In the genomic region with DNA sequence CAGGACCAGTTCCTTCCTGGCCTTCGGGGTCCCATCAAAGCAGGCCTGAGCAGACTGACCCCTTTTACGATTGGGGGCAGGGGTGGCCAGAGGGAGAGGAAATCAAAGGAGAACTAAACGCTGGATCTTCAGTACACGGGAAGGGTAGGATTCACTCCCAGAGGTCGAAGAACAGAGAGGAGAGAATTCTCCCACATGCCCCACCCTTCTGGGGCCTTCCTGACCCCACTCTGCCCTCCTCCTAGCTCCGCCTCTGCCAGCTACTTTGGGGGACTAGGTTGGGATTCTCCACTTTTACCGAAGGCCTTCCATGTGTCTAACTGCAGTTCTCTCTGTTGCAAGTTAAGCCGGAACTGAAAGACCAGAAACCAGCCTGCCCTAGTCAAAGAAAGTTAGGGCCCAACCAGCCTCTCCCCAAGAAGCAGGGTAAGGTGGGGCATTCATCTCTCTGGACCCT, we compare ENCODE assay signal across 9 cellular contexts. TPM values are rescaled to one million over a fixed set of nuclear protein-coding genes. Genes with fewer than 3 reads are reported as not detected.
A peak's percentile ranks its signal among the peaks of the same experiment; 100 is the strongest.
DNase-seq lines count a peak whose midpoint lies in the region; TF ChIP-seq lines count a peak whose summit lies in the region.
"Had no signal": no experiment of that assay in that cellular context is flagged by ENCODE, and none has a peak within 500 bp of the region (broad histone marks: within the 10 kb centered on the region; RNA-seq: fewer than 3 reads in every experiment).

No MANE protein-coding gene starts in this region.

- H2AFZ ChIP-seq in MM.1S (ENCODE audit: low read length), result peak overlapping the region; percentile 12; the same call in 1 of the 2 replicates

- H3K27me3 ChIP-seq in DOHH2 (ENCODE audit: control insufficient read depth, low read length) (no peaks in the 10 kb centered on the region), MM.1S (replicated peaks; ENCODE audit: insufficient read depth, low read length) (no peaks in the 10 kb centered on the region), ascending aorta (no peaks in the 10 kb centered on the region), iPS-20b (ENCODE audit: insufficient read depth, low read length) (no peaks in the 10 kb centered on the region), stomach (no peaks in the 10 kb centered on the region)

- peak overlapping the region; percentile 87 for H3K9ac ChIP-seq in MM.1S (ENCODE audit: low read length)
- peak overlapping the region; percentile 89 for H3K9ac ChIP-seq in iPS-20b (ENCODE audit: low read depth, low read length)

- H4K20me1 ChIP-seq in DOHH2 (ENCODE audit: control insufficient read depth, insufficient read depth, low read depth, low read length) (peaks cover 21% of the 10 kb centered on the region), MM.1S (ENCODE audit: insufficient read depth, low read length) (peaks cover 18% of the 10 kb centered on the region)

- WGBS in stomach, 5 donors, result 4 to 10% (median 8%) methylated on average over 8 of the region's 8 CpGs

- H3K4me1 ChIP-seq in DOHH2 (ENCODE audit: control insufficient read depth, low read length) (peaks cover 86% of the 10 kb centered on the region), MM.1S (ENCODE audit: low read length) (peaks cover 55% of the 10 kb centered on the region), ascending aorta (peaks cover 39 to 54% of the 10 kb centered on the region in 2 donors), iPS-20b (ENCODE audit: insufficient read depth, low read length) (peaks cover 38% of the 10 kb centered on the region), stomach (peaks cover 75 to 88% (median 86%) of the 10 kb centered on the region in 4 donors)

- H3K79me2 ChIP-seq in DOHH2 (ENCODE audit: control insufficient read depth, low read length) (peaks cover 74% of the 10 kb centered on the region), MM.1S (ENCODE audit: low read length) (peaks cover 85% of the 10 kb centered on the region)

- H3K4me2 ChIP-seq in DOHH2 (ENCODE audit: low read length) (peak overlapping the region; percentile 99), MM.1S (ENCODE audit: low read depth, low read length) (peak overlapping the region; percentile 94)

- DNase-seq in MM.1S (peak; percentile 63), ascending aorta (ENCODE audit: low spot score in 2 of 2) (no peak), stomach (no peak), NCI-H187 (lab: John Stamatoyannopoulos, UW) (no peak), NCI-H345 (lab: John Stamatoyannopoulos, UW) (no peak)
- DNase-seq in effector CD8-positive, alpha-beta T cell (lab: John Stamatoyannopoulos, UW), result no peak

- TF ChIP-seq CTCF in DOHH2 (IDR thresholded peaks at IDR 0.05; ENCODE audit: low read depth, low read length, poor library complexity, severe bottlenecking) (no peak), MM.1S (IDR thresholded peaks at IDR 0.05; ENCODE audit: low read length) (no peak), ascending aorta (IDR thresholded peaks at IDR 0.05) (no peak), stomach (IDR thresholded peaks at IDR 0.05) (no peak)

- intact Hi-C loops in ascending aorta (cut with DNase I), result no loop called here
- intact Hi-C loops in stomach (cut with DNase I; ENCODE audit: low total_unique reads), result no loop called here

- TF ChIP-seq EP300 in stomach (IDR thresholded peaks at IDR 0.05), result no peak

- TF ChIP-seq POLR2A in stomach (IDR thresholded peaks at IDR 0.05), result no peak

- H3K36me3 ChIP-seq in DOHH2 (ENCODE audit: control insufficient read depth, low read length) (peaks cover 48% of the 10 kb centered on the region), MM.1S (replicated peaks; ENCODE audit: insufficient read depth, low read length) (no peaks in the 10 kb centered on the region), ascending aorta (peaks cover 0 to 4% of the 10 kb centered on the region in 2 donors), iPS-20b (ENCODE audit: insufficient read depth, low read depth, low read length) (no peaks in the 10 kb centered on the region), stomach (peaks cover 0 to 3% (median 0%) of the 10 kb centered on the region in 4 donors)

- H3K27ac ChIP-seq in DOHH2 (ENCODE audit: low read depth, low read length) (peak overlapping the region; percentile 89), MM.1S (ENCODE audit: low read length) (peak overlapping the region; percentile 93), ascending aorta (peak overlapping the region; percentile 94 to 98), iPS-20b (ENCODE audit: low read length) (no peak overlapping the region), stomach (peak overlapping the region; percentile 88 to 98 (median 93))

- no peaks in the 10 kb centered on the region for H3K9me3 ChIP-seq in DOHH2 (ENCODE audit: control insufficient read depth, insufficient read depth, low read length)
- H3K9me3 ChIP-seq in MM.1S (replicated peaks; ENCODE audit: insufficient read depth, low read length), result no peaks in the 10 kb centered on the region
- H3K9me3 ChIP-seq in ascending aorta, result no peaks in the 10 kb centered on the region
- no peaks in the 10 kb centered on the region for H3K9me3 ChIP-seq in iPS-20b (ENCODE audit: insufficient read depth, low read depth, low read length)
- no peaks in the 10 kb centered on the region for H3K9me3 ChIP-seq in stomach

- H3K4me3 ChIP-seq in DOHH2 (ENCODE audit: low read length) (peak overlapping the region; percentile 81), MM.1S (ENCODE audit: low read length) (peak overlapping the region; percentile 84), ascending aorta (peak overlapping the region; percentile 72 to 89), iPS-20b (ENCODE audit: low read length) (peak overlapping the region; percentile 95), stomach (peak overlapping the region; percentile 68 to 90 (median 72))

- H3F3A ChIP-seq in DOHH2 (ENCODE audit: control insufficient read depth, insufficient read depth), result peaks cover 20% of the 10 kb centered on the region
- H3F3A ChIP-seq in MM.1S (ENCODE audit: insufficient read depth, low read length), result peaks cover 65% of the 10 kb centered on the region

- H3K9me2 ChIP-seq in DOHH2 (replicated peaks; ENCODE audit: control insufficient read depth, low read length) (no peaks in the 10 kb centered on the region), MM.1S (replicated peaks; ENCODE audit: insufficient read depth, low read length) (no peaks in the 10 kb centered on the region)

RNA-seq across cellular contexts. Expression of a gene that starts 0.7 kb away (rescaled TPM):
- total RNA-seq in ascending aorta (169 TPM), stomach (100 to 1,000 TPM in 3 of 5 donors, 10 to 100 TPM in 2; 34.8 to 376 (median 180) TPM)
- 10 to 100 TPM; 20.4 to 27.6 (median 24.7) TPM for polyA plus RNA-seq in stomach

RNA-seq across cellular contexts. Expression of a gene that starts 37.6 kb away (rescaled TPM):
- total RNA-seq in ascending aorta, result not detected
- total RNA-seq in stomach, result 10 to 100 TPM in 1 of 5 donors, not detected in 4; 50.4 TPM
- polyA plus RNA-seq in stomach, result not detected
- total RNA-seq: SK-MEL-5 had no signal

RNA-seq across cellular contexts. Expression of a gene that starts 41.8 kb away (rescaled TPM):
- total RNA-seq in ascending aorta (103 TPM), stomach (100 to 1,000 TPM in 4 of 5 donors, 10 to 100 TPM in 1; 67.1 to 354 (median 216) TPM)
- polyA plus RNA-seq in stomach, result 100 to 1,000 TPM; 223 to 309 (median 242) TPM

RNA-seq across cellular contexts. Expression of a gene that starts 44.8 kb away (rescaled TPM):
- total RNA-seq in ascending aorta (101 TPM), stomach (100 to 1,000 TPM in 2 of 5 donors, 10 to 100 TPM in 3; 49.2 to 126 (median 78.4) TPM)
- 10 to 100 TPM in 1 of 3 donors, 1 to 10 TPM in 2; 4.9 to 26.1 (median 9.3) TPM for polyA plus RNA-seq in stomach
